Comparison of ENCODE assay signal across 8 cellular contexts in the genomic region with DNA sequence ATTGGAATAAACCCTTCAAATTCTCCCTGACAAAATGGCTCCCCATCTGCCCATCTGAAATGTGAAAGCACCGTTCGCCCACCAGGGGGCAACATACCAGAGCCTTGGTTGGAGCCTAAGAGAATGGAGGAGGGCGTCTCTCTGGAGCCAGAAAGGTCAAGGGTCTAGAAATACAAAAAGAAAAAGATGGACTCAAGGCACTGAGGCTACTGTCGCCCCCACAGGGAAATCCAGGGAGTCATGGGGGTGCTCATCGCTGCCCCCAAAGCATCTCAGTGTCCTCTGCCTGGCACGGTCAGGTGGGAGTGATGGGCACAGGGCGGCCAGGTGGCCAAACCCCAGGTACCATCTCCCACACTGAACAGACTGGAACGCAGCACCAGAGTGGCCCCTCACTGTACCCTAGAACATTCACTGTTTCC.
A peak's percentile ranks its signal among the peaks of the same experiment; 100 is the strongest.
DNase-seq lines count a peak whose midpoint lies in the region; ATAC-seq lines count a peak whose summit lies in the region.

No MANE protein-coding gene starts in this region.

- H3K4me1 Mint-ChIP-seq in activated T-cell treated with anti-CD3 and anti-CD28 coated beads, Interleukin-2, amount 50 U/mL, for 4 hours (ENCODE audit: low read depth), result no peaks in the 10 kb centered on the region

- intact Hi-C loops in aorta (cut with DNase I), result no loop called here

- H3K4me3 Mint-ChIP-seq in activated T-cell treated with anti-CD3 and anti-CD28 coated beads, Interleukin-2, amount 50 U/mL, for 4 hours, result no peak overlapping the region

- H3K27ac ChIP-seq in aorta (ENCODE audit: low read depth in 1 of 2, low read length in 2 of 2), result no peak overlapping the region

- no peaks in the 10 kb centered on the region for H3K4me1 ChIP-seq in aorta (ENCODE audit: control insufficient read depth in 1 of 2, insufficient read depth in 2 of 2, low read length in 2 of 2)

- peak in 1 of 2 donors; percentile 59 for ATAC-seq in activated T-cell treated with anti-CD3 and anti-CD28 coated beads, Interleukin-2, amount 50 U/mL, for 4 hours
- ATAC-seq in aorta (ENCODE audit: low FRiP score), result no peak

- WGBS in aorta, 2 donors, result 93 to 94% methylated on average over 8 of the region's 8 CpGs

- no peaks in the 10 kb centered on the region for H3K27me3 Mint-ChIP-seq in activated T-cell treated with anti-CD3 and anti-CD28 coated beads, Interleukin-2, amount 50 U/mL, for 4 hours (ENCODE audit: low read depth)

- H3K9me3 ChIP-seq in aorta (ENCODE audit: control insufficient read depth, low read length), result no peaks in the 10 kb centered on the region

- no peaks in the 10 kb centered on the region for H3K9me3 Mint-ChIP-seq in activated T-cell treated with anti-CD3 and anti-CD28 coated beads, Interleukin-2, amount 50 U/mL, for 4 hours

- peaks cover 0 to 12% of the 10 kb centered on the region in 2 donors for H3K36me3 ChIP-seq in aorta (ENCODE audit: control insufficient read depth in 1 of 2, insufficient read depth in 2 of 2, low read length in 1 of 2)

- no peaks in the 10 kb centered on the region for H3K27me3 ChIP-seq in aorta (ENCODE audit: control insufficient read depth in 1 of 2, insufficient read depth in 2 of 2, low read length in 1 of 2)

- DNase-seq in NOMO-1 (lab: John Stamatoyannopoulos, UW; ENCODE audit: unreplicated experiment in 2 of 2) (peak; percentile 2 to 5), NOMO-1 treated with dmso at 0.1 percent for 144 hours (lab: John Stamatoyannopoulos, UW; ENCODE audit: unreplicated experiment) (no peak), NCI-H69 (lab: John Stamatoyannopoulos, UW) (peak; percentile 31), glomerular visceral epithelial cell (ENCODE audit: extremely low spot score) (peak; percentile 22), NCI-H2029 treated with DMSO at 0.1 percent for 48 hours (lab: John Stamatoyannopoulos, UW) (no peak), aorta (no peak)
- DNase-seq in activated T-cell treated with anti-CD3 and anti-CD28 coated beads, Interleukin-2, amount 50 U/mL, for 4 hours, result peak; percentile 48
- DNase-seq in stimulated activated CD4-positive, alpha-beta T cell treated with anti-CD3 and anti-CD28 coated beads, TNF-alpha, amount 100 ng/mL, for 24 hours (ENCODE audit: low read depth in 3 of 3), result peak; percentile 22 to 58 (median 28)

- no peak overlapping the region for H3K4me3 ChIP-seq in aorta (ENCODE audit: low read length in 2 of 2)

- peaks cover 43% of the 10 kb centered on the region for H3K36me3 Mint-ChIP-seq in activated T-cell treated with anti-CD3 and anti-CD28 coated beads, Interleukin-2, amount 50 U/mL, for 4 hours (ENCODE audit: insufficient read depth)

Comparison
In these comparisons a context has a peak if more than half of its experiments do, and no peak if none do; other contexts are left out.
1. DNase-seq: peak in NOMO-1 (2 of 2), NCI-H69 (single experiment), activated T-cell treated with anti-CD3 and anti-CD28 coated beads, Interleukin-2, amount 50 U/mL, for 4 hours (single experiment), glomerular visceral epithelial cell (single experiment) and stimulated activated CD4-positive, alpha-beta T cell treated with anti-CD3 and anti-CD28 coated beads, TNF-alpha, amount 100 ng/mL, for 24 hours (3 of 3); none in NOMO-1 treated with dmso at 0.1 percent for 144 hours (single experiment), NCI-H2029 treated with DMSO at 0.1 percent for 48 hours (single experiment) and aorta (0 of 2).